2 cellular contexts compared by ENCODE assay signal in genomic region chr10:73705506-73706072, GRCh38. TPM values are rescaled to one million over a fixed set of nuclear protein-coding genes. Genes with fewer than 3 reads are reported as not detected.
"Had no signal": no experiment of that assay in that cellular context is flagged by ENCODE, and none has a peak within 500 bp of the region (broad histone marks: within the 10 kb centered on the region; RNA-seq: fewer than 3 reads in every experiment).

No MANE protein-coding gene starts in this region.

RNA-seq across cellular contexts. Expression of gene SYNPO2L, which starts 49.8 kb away (rescaled TPM):
- total RNA-seq: NCI-H460, SJSA1 had no signal
